ENCODE assay signal across 13 cellular contexts in the genomic region with DNA sequence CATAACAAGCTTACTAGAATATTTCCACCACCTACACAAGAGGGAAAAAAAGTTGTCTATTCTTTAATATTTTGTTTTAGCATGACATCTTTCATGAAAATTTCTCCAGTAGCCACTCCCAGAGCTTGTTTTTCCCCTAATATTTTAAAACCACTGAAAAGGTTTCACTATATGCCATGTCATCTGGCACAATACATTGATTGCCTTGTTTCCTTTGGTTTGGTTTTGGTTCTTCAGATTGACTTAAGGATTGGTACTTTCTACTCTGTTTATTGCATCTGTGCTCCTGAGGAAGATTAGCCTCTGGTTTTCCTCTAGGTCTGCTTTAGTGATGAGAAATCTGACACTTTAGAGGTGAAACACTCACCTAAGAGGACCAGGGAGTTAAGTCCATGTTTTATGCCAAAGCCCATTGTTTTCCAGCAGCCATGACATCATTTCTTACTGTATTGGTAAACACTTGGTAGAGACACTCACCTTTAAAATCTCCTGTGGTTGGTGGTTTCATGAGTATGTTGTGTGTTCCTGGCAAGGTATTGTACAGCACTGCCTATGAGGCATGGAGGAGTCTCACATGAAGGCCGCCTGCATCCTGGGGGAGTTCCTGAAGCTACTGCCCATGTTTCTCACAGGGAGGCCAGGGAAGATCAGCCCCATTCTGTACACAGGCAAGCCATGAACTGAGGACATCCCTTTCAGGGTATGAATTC. TPM values are rescaled to one million over a fixed set of nuclear protein-coding genes. Genes with fewer than 3 reads are reported as not detected.
A peak's percentile ranks its signal among the peaks of the same experiment; 100 is the strongest.
DNase-seq lines count a peak whose midpoint lies in the region; FAIRE-seq and TF ChIP-seq lines count a peak whose summit lies in the region.
"Not testable (repeated sequence)": the region's sequence is repeated elsewhere in the genome, so short reads cannot be mapped to it uniquely, and the experiment has no call there.
"Had no signal": no experiment of that assay in that cellular context is flagged by ENCODE, and none has a peak within 500 bp of the region (broad histone marks: within the 10 kb centered on the region; RNA-seq: fewer than 3 reads in every experiment).

No MANE protein-coding gene starts in this region.

- not testable (repeated sequence) for H3K9me3 Mint-ChIP-seq in CD14-positive monocyte; activated CD4-positive, alpha-beta T cell treated with anti-CD3 and anti-CD28 coated beads, Interleukin-2, amount 10 ng/mL, durations not matched to agents 24 days and 14 days

- intact Hi-C loops in CD14-positive monocyte (cut with micrococcal nuclease); activated CD4-positive, alpha-beta T cell treated with anti-CD3 and anti-CD28 coated beads, Interleukin-2, amount 10 ng/mL, durations not matched to agents 24 days and 14 days (cut with micrococcal nuclease): not testable (repeated sequence)

- peak; percentile 83 for FAIRE-seq in bronchial epithelial cell (lab: Jason Lieb, UNC)
- FAIRE-seq in urothelium cell line (lab: Jason Lieb, UNC): peak; percentile 5

- DNase-seq in CD14-positive monocyte (ENCODE audit: low spot score): not testable (repeated sequence)
- DNase-seq in GM20000 (ENCODE audit: low spot score): peak; percentile 7
- peak; percentile 48 for DNase-seq in NCI-H2029 treated with DMSO at 0.1 percent for 48 hours (lab: John Stamatoyannopoulos, UW)
- peak; percentile 49 for DNase-seq in NCI-H345 (lab: John Stamatoyannopoulos, UW)
- DNase-seq in activated CD4-positive, alpha-beta T cell treated with anti-CD3 and anti-CD28 coated beads, Interleukin-2, amount 10 ng/mL, durations not matched to agents 24 days and 14 days: peak; percentile 50
- peak; percentile 90 for DNase-seq in bronchial epithelial cell (ENCODE audit: low read depth)
- peak; percentile 28 for DNase-seq in kidney epithelial cell (ENCODE audit: low read depth)
- DNase-seq in urothelium cell line (ENCODE audit: low spot score): peak; percentile 47

- H3K4me3 ChIP-seq in bronchial epithelial cell (ENCODE audit: low read depth, low read length); kidney epithelial cell (ENCODE audit: low read depth, low read length): not testable (repeated sequence)

- TF ChIP-seq CTCF in CD14-positive monocyte (IDR thresholded peaks at IDR 0.05); GM20000 (IDR thresholded peaks at IDR 0.05; ENCODE audit: extremely low read depth, missing control alignments); bronchial epithelial cell (IDR thresholded peaks at IDR 0.05; ENCODE audit: insufficient read depth, low read length, severe bottlenecking); kidney epithelial cell (IDR thresholded peaks at IDR 0.05; ENCODE audit: insufficient read depth, low read length, poor library complexity, severe bottlenecking): not testable (repeated sequence)

- not testable (repeated sequence) for H3K36me3 Mint-ChIP-seq in CD14-positive monocyte; activated CD4-positive, alpha-beta T cell treated with anti-CD3 and anti-CD28 coated beads, Interleukin-2, amount 10 ng/mL, durations not matched to agents 24 days and 14 days (ENCODE audit: low read depth)

- H3K36me3 ChIP-seq in bronchial epithelial cell (ENCODE audit: control insufficient read depth, insufficient read depth, low read length); kidney epithelial cell (ENCODE audit: control insufficient read depth, insufficient read depth, low read length): not testable (repeated sequence)

- not testable (repeated sequence) for H3K27me3 Mint-ChIP-seq in CD14-positive monocyte (ENCODE audit: low read depth in 3 of 3); activated CD4-positive, alpha-beta T cell treated with anti-CD3 and anti-CD28 coated beads, Interleukin-2, amount 10 ng/mL, durations not matched to agents 24 days and 14 days

- not testable (repeated sequence) for H3K27me3 ChIP-seq in bronchial epithelial cell (ENCODE audit: control insufficient read depth, insufficient read depth, low read length); kidney epithelial cell (ENCODE audit: control insufficient read depth, insufficient read depth, low read length)

- not testable (repeated sequence) for H3K4me3 Mint-ChIP-seq in CD14-positive monocyte; activated CD4-positive, alpha-beta T cell treated with anti-CD3 and anti-CD28 coated beads, Interleukin-2, amount 10 ng/mL, durations not matched to agents 24 days and 14 days

- not testable (repeated sequence) for H3K4me1 Mint-ChIP-seq in CD14-positive monocyte; activated CD4-positive, alpha-beta T cell treated with anti-CD3 and anti-CD28 coated beads, Interleukin-2, amount 10 ng/mL, durations not matched to agents 24 days and 14 days

- peak overlapping the region in 4 of 7 donors; percentile 13 to 42 (median 34) for H3K27ac Mint-ChIP-seq in CD14-positive monocyte
- H3K27ac Mint-ChIP-seq in activated CD4-positive, alpha-beta T cell treated with anti-CD3 and anti-CD28 coated beads, Interleukin-2, amount 10 ng/mL, durations not matched to agents 24 days and 14 days: not testable (repeated sequence)

RNA-seq across cellular contexts. Expression of a gene that starts 39.7 kb away (rescaled TPM):
- polyA plus RNA-seq in CD14-positive monocyte: not detected
- total RNA-seq in activated CD4-positive, alpha-beta T cell treated with anti-CD3 and anti-CD28 coated beads, Interleukin-2, amount 10 ng/mL, durations not matched to agents 24 days and 14 days: not detected in 2 replicates
- total RNA-seq in bronchial epithelial cell: 0.53 TPM in 1 of 2 replicates, not detected in the other
- total RNA-seq in kidney epithelial cell: 2.0 and 7.1 TPM in 2 replicates
- total RNA-seq: Daoy; GM23338; PC-9; SJCRH30; T-helper 1 cell treated with Interleukin-12 subunit alpha and Interleukin-12 subunit beta and Interleukin-4 antibody, amounts not matched to agents 30 ng/mL and 1 ng/mL, for 36 hours had no signal
